ENCODE assay signal across 9 cellular contexts in the genomic region with DNA sequence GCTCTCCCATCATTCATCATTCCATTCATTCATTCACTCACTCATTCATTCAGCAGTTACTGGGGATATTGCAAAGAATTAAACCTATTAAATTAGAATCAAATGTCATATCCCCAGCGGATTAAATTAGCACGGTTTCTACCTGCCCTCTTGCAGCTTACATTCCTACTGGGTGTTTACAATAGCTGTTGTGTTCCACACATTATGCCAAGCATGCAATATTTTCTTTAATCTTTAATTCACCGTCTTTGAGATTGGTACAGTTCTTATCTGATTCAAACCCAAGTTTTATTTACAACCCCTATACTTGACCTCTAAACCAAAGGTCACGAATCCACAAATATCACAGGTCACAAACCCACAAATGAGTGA. TPM values are rescaled to one million over a fixed set of nuclear protein-coding genes. Genes with fewer than 3 reads are reported as not detected.
DNase-seq lines count a peak whose midpoint lies in the region; ATAC-seq and TF ChIP-seq lines count a peak whose summit lies in the region.
"Had no signal": no experiment of that assay in that cellular context is flagged by ENCODE, and none has a peak within 500 bp of the region (broad histone marks: within the 10 kb centered on the region; RNA-seq: fewer than 3 reads in every experiment).

No MANE protein-coding gene starts in this region.

- H3K27me3 ChIP-seq in gastrocnemius medialis, result no peaks in the 10 kb centered on the region

- TF ChIP-seq POLR2A in gastrocnemius medialis (IDR thresholded peaks at IDR 0.05), result no peak

- H3K4me1 ChIP-seq in gastrocnemius medialis, result peaks cover 31% of the 10 kb centered on the region in 2 donors

- H3K27ac ChIP-seq in VCaP (peak overlapping the region; percentile 86), gastrocnemius medialis (peak overlapping the region; percentile 58 to 91 (median 72))

- ATAC-seq in gastrocnemius medialis (no peak), GM18519 (IDR thresholded peaks at IDR 0.05; ENCODE audit: low FRiP score, unreplicated experiment) (no peak), HG03521 (IDR thresholded peaks at IDR 0.05; ENCODE audit: unreplicated experiment) (no peak)

- H3K9me3 ChIP-seq in gastrocnemius medialis, result no peaks in the 10 kb centered on the region

- H3K4me3 ChIP-seq in GM12875 (ENCODE audit: low read depth, low read length), result peak overlapping the region; percentile 61
- H3K4me3 ChIP-seq in fibroblast of pulmonary artery (replicated peaks; ENCODE audit: low read depth, low read length), result peak overlapping the region; percentile 75
- H3K4me3 ChIP-seq in gastrocnemius medialis, result peak overlapping the region; percentile 56 to 68 (median 63)

- DNase-seq in fibroblast of pulmonary artery (ENCODE audit: low read depth), result no peak
- DNase-seq in gastrocnemius medialis, result no peak
- no peak for DNase-seq in AG20443 (ENCODE audit: low spot score)
- DNase-seq in retina, result no peak

- in situ Hi-C loops in gastrocnemius medialis (cut with MboI; ENCODE audit: low sequenced_read_pairs in 4 of 4), result loop anchor here in 1 of 4 donors (10.0 kb wide), 1 partner anchor 75 kb away; no protein-coding TSS in a partner anchor

- intact Hi-C loops in gastrocnemius medialis (cut with DNase I; ENCODE audit: low total_unique reads), result loop anchor here (2.0 to 10.0 kb wide), 2 partner anchors 19 to 1555 kb away; a partner anchor contains a TSS

- no peak for TF ChIP-seq CTCF in GM12875 (IDR thresholded peaks at IDR 0.05; ENCODE audit: borderline replicate concordance, insufficient read depth, low read depth, low read length)
- TF ChIP-seq CTCF in VCaP (conservative IDR thresholded peaks at IDR 0.05), result no peak
- TF ChIP-seq CTCF in fibroblast of pulmonary artery (IDR thresholded peaks at IDR 0.05; ENCODE audit: low read length, missing control alignments), result no peak
- no peak for TF ChIP-seq CTCF in gastrocnemius medialis (IDR thresholded peaks at IDR 0.05 in 4 of 5, conservative IDR thresholded peaks at IDR 0.05 in 1 of 5)

- H3K36me3 ChIP-seq in gastrocnemius medialis, result no peaks in the 10 kb centered on the region

RNA-seq across cellular contexts. Expression of a gene that starts 0.7 kb away (rescaled TPM):
- total RNA-seq in gastrocnemius medialis, result 10 to 100 TPM; 13.2 to 23.3 (median 18.7) TPM

RNA-seq across cellular contexts. Expression of a gene that starts 32.6 kb away (rescaled TPM):
- under 1 TPM in 1 of 4 donors, not detected in 3; 0.58 TPM for total RNA-seq in gastrocnemius medialis
- total RNA-seq: NCI-H460 had no signal
